ENCODE assay signal across 8 cellular contexts in genomic region chr1:214551436-214552173, GRCh38. TPM values are rescaled to one million over a fixed set of nuclear protein-coding genes. Genes with fewer than 3 reads are reported as not detected.
A peak's percentile ranks its signal among the peaks of the same experiment; 100 is the strongest.
DNase-seq lines count a peak whose midpoint lies in the region; ATAC-seq, FAIRE-seq and TF ChIP-seq lines count a peak whose summit lies in the region.

Gene PTPN14 (minus strand): TSS chr1:214551602. CDS start chr1:214464803, 86,799 bp downstream.

- H3K4me2 ChIP-seq in GM12878 (ENCODE audit: control insufficient read depth, insufficient read depth), result peak within 1 kb of the TSS; percentile 60; the same call in 1 of the 2 replicates

- H3K4me3 ChIP-seq in GM12878, result no peak within 1 kb of the TSS

- DNase-seq in Calu3, result peak; percentile 96
- DNase-seq in NCI-H446 (lab: John Stamatoyannopoulos, UW), result peak; percentile 76 to 93
- no peak for DNase-seq in GM12878 (ENCODE audit: low read depth, low spot score)
- DNase-seq in hepatic stellate cell (ENCODE audit: low spot score), result peak; percentile 94
- DNase-seq in posterior cingulate gyrus, result peak in 9 of 10 donors; percentile 47 to 94 (median 70)
- no peak for DNase-seq in SHP77 treated with DMSO at 0.1 percent for 48 hours (lab: John Stamatoyannopoulos, UW)
- DNase-seq in activated CD8-positive, alpha-beta memory T cell treated with anti-CD3 and anti-CD28 coated beads, Interleukin-2, amount 50 U/mL, for 48 hours, result no peak

- no peak for FAIRE-seq in GM12878 (lab: Jason Lieb, UNC)

- H3K27me3 Mint-ChIP-seq in Calu3 (ENCODE audit: unreplicated experiment), result no peaks in the 10 kb centered on the region

- CTCF ChIA-PET in Calu3 (lab: Charles Lee), result interaction anchor here (0.6 to 3.1 kb wide), 13 partner anchors 9 to 220 kb away, joined by 3 to 13 read pairs (median 5); no protein-coding TSS in a partner anchor
- CTCF ChIA-PET in GM12878 (lab: Yijun Ruan, JAX), result interaction anchor here (0.6 to 1.5 kb wide), 2 partner anchors 33 to 47 kb away, joined by 3 to 5 read pairs; no protein-coding TSS in a partner anchor

- peaks cover 3 to 7% of the 10 kb centered on the region in 2 experiments; a peak in 3 of 4 replicates for H3K27me3 ChIP-seq in GM12878 (replicated peaks in 1 of 2; ENCODE audit: control insufficient read depth in 2 of 2, insufficient read depth in 2 of 2, low read length in 1 of 2)

- H3K9ac ChIP-seq in GM12878 (ENCODE audit: control insufficient read depth, insufficient read depth, low read length), result no peak within 1 kb of the TSS

- peak within 1 kb of the TSS; percentile 86 for H3K27ac Mint-ChIP-seq in Calu3 (ENCODE audit: unreplicated experiment)

- H3K4me1 ChIP-seq in GM12878 (ENCODE audit: control insufficient read depth, insufficient read depth, low read length), result no peaks in the 10 kb centered on the region

- POLR2A ChIA-PET in GM12878 (lab: Charles Lee), result interaction anchor here (1.0 to 5.0 kb wide), 6 partner anchors 8 to 109 kb away, joined by 3 to 40 read pairs (median 3); no protein-coding TSS in a partner anchor

- RAD21 ChIA-PET in GM12878 (lab: Charles Lee; ENCODE audit: unreplicated experiment), result interaction anchor here (0.7 to 6.7 kb wide), 7 partner anchors 10 to 218 kb away, joined by 3 to 51 read pairs (median 4); no protein-coding TSS in a partner anchor

- peaks cover 26% of the 10 kb centered on the region for H3K4me1 Mint-ChIP-seq in Calu3 (ENCODE audit: low read depth, unreplicated experiment)

- 8% methylated on average over 47 of the region's 67 CpGs for WGBS in GM12878 (ENCODE audit: insufficient coverage, insufficient replicate concordance, low lambda C conversion rate, missing lambda C conversion rate)

- no peak for TF ChIP-seq POLR2A in GM12878 (IDR thresholded peaks at IDR 0.05; ENCODE audit: low read depth, low read length)

- in situ Hi-C loops in GM12878 (cut with MboI), result no loop called here

- TF ChIP-seq RAD21 in GM12878 (IDR thresholded peaks at IDR 0.05; ENCODE audit: insufficient read depth, low read depth, low read length), result no peak

- no peaks in the 10 kb centered on the region for H3K9me3 ChIP-seq in GM12878 (replicated peaks; ENCODE audit: control insufficient read depth, insufficient read depth, low read length)

- H3K36me3 ChIP-seq in GM12878 (ENCODE audit: control insufficient read depth in 2 of 2, insufficient read depth in 2 of 2, low read length in 1 of 2), result no peaks in the 10 kb centered on the region

- TF ChIP-seq EP300 in GM12878 (IDR thresholded peaks at IDR 0.05; ENCODE audit: borderline replicate concordance in 1 of 2, control insufficient read depth in 1 of 2, low read depth in 2 of 2, low read length in 2 of 2), result no peak

- BruUV-seq in Calu3 (replicated peaks; lab: Mats Ljungman, UMichigan), result TSS peak; percentile 89
- BruUV-seq in GM12878 (replicated peaks; lab: Mats Ljungman, UMichigan), result no TSS peak

- peaks cover 55% of the 10 kb centered on the region for H3K36me3 Mint-ChIP-seq in Calu3 (ENCODE audit: insufficient read depth, unreplicated experiment)

- TF ChIP-seq CTCF in Calu3 (IDR thresholded peaks at IDR 0.05; ENCODE audit: unreplicated experiment) (peak; percentile 24), GM12878 (IDR thresholded peaks at IDR 0.05 in 2 of 3, conservative IDR thresholded peaks at IDR 0.05 in 1 of 3; ENCODE audit: control insufficient read depth in 2 of 3, extremely low read depth in 1 of 3, insufficient read depth in 1 of 3, low read depth in 3 of 3, low read length in 3 of 3) (no peak)

- intact Hi-C loops in Calu3 (cut with micrococcal nuclease; ENCODE audit: unreplicated experiment) (no loop called here), GM12878 (cut with micrococcal nuclease; ENCODE audit: unreplicated experiment) (no loop called here), posterior cingulate gyrus (cut with DNase I) (no loop called here)

- H3K79me2 ChIP-seq in GM12878 (ENCODE audit: control insufficient read depth, insufficient read depth, low read length), result no peaks in the 10 kb centered on the region

- no peak within 1 kb of the TSS for H3K27ac ChIP-seq in GM12878 (ENCODE audit: control insufficient read depth, insufficient read depth)

- no peaks in the 10 kb centered on the region for H4K20me1 ChIP-seq in GM12878 (ENCODE audit: control insufficient read depth, insufficient read depth)

- peak within 1 kb of the TSS; percentile 78 for H3K4me3 Mint-ChIP-seq in Calu3 (ENCODE audit: low read depth, unreplicated experiment)

- no peak within 1 kb of the TSS for H2AFZ ChIP-seq in GM12878 (ENCODE audit: control insufficient read depth, low read depth, low read length)

- ATAC-seq in GM21390 (IDR thresholded peaks at IDR 0.05; ENCODE audit: unreplicated experiment) (peak; percentile 42), GM12878 (peak; percentile 44)

- SMC1A ChIA-PET in GM12878 (lab: Charles Lee; ENCODE audit: uncharacterized antibody, unreplicated experiment), result interaction anchor here (1.1 to 8.2 kb wide), 5 partner anchors 13 to 84 kb away, joined by 3 to 83 read pairs (median 4); no protein-coding TSS in a partner anchor

- no peaks in the 10 kb centered on the region for H3K9me3 Mint-ChIP-seq in Calu3 (ENCODE audit: low read depth, unreplicated experiment)

TF ChIP-seq in GM12878, 131 proteins besides CTCF, POLR2A, EP300 and RAD21:
- TF ChIP-seq NR2F1 (conservative IDR thresholded peaks at IDR 0.05), result 0 out of 2 replicates have a peak, but pooled peaks have one; percentile 18
- 0 out of 4 replicates have a peak, but pooled peaks of 1 of the 2 experiments have one; percentile 6 for TF ChIP-seq IKZF2 (IDR thresholded peaks at IDR 0.05)
- no peak for TF ChIP-seq CUX1 (IDR thresholded peaks at IDR 0.05; ENCODE audit: insufficient replicate concordance, low read depth, low read length)
- no peak for TF ChIP-seq RAD51 (IDR thresholded peaks at IDR 0.05)
- peak; percentile 70 for TF ChIP-seq IKZF1 (conservative IDR thresholded peaks at IDR 0.05)
- no peak for TF ChIP-seq SMAD1 (IDR thresholded peaks at IDR 0.05; ENCODE audit: low read depth, partially characterized antibody)

RNA-seq across cellular contexts. Expression of gene PTPN14, which starts in this region (rescaled TPM):
- total RNA-seq in Calu3 (2022) (72.4 and 77.4 TPM in 2 replicates), GM12878 (2014; rRNA removed) (0.44 and 0.68 TPM in 2 replicates), GM12878 (2014; rRNA removed; fragmentation: Illumina TruSeq; extraction: Trizol) (0.45 and 0.74 TPM in 2 replicates), GM12878 (2021) (2.0 and 2.2 TPM in 2 replicates)
- 0.42 and 0.73 TPM in 2 replicates for total RNA-seq in GM12878 (2013; cell fraction: nucleolus; rRNA removed)
- 0.12 TPM for polyA plus RNA-seq in GM12878 (2011; ENCODE audit: low read depth)
- polyA plus RNA-seq in GM12878 (2011; rRNA removed) (5.1 and 5.4 TPM in 2 replicates), GM12878 (2014; fragmentation: Illumina TruSeq; extraction: Trizol) (0.40 and 0.43 TPM in 2 replicates), GM12878 (2014; fragmentation: Nextera tagmentation; extraction: Ambion mirVana) (under 1 TPM; 0.05 to 0.14 TPM), GM12878 (2014; rRNA removed) (0.42 and 0.43 TPM in 2 replicates), GM12878 (2016; fragmentation: Nextera tagmentation; extraction: Ambion mirVana) (under 1 TPM; 0.44 to 0.58 TPM)
- 4.6 and 5.0 TPM in 2 replicates for polyA plus RNA-seq in GM12878 (2011; cell fraction: cytosol; rRNA removed)
- 5.8 and 6.3 TPM in 2 replicates for polyA plus RNA-seq in GM12878 (2011; cell fraction: nucleus; rRNA removed)
- polyA plus RNA-seq in GM12878 (2012), result 0.11 and 0.20 TPM in 2 replicates
- 17.4 and 20.8 TPM in 2 replicates for polyA minus RNA-seq in GM12878 (2011; rRNA and poly(A)+ RNA removed)
- polyA minus RNA-seq in GM12878 (2011; cell fraction: cytosol; rRNA and poly(A)+ RNA removed), result 7.2 and 7.6 TPM in 2 replicates
- polyA minus RNA-seq in GM12878 (2011; cell fraction: nucleus; rRNA and poly(A)+ RNA removed), result 8.6 and 14.7 TPM in 2 replicates

Comparison
In these comparisons a context has a peak if more than half of its experiments do, and no peak if none do; other contexts are left out.
1. RNA of gene PTPN14 (total RNA-seq): 72.4 to 77.4 TPM in Calu3; 0.42 to 2.2 TPM in GM12878; every median in the first group is over 10 times any median in the second.
2. DNase-seq: peak in Calu3 (single experiment), NCI-H446 (2 of 2), hepatic stellate cell (single experiment) and posterior cingulate gyrus (9 of 10); none in GM12878 (single experiment), SHP77 treated with DMSO at 0.1 percent for 48 hours (single experiment) and activated CD8-positive, alpha-beta memory T cell treated with anti-CD3 and anti-CD28 coated beads, Interleukin-2, amount 50 U/mL, for 48 hours (single experiment).